Comparison of ENCODE assay signal across 27 cellular contexts in genomic region chr11:31150011-31150410, GRCh38.
DNase-seq lines count a peak whose midpoint lies in the region; ATAC-seq and TF ChIP-seq lines count a peak whose summit lies in the region.
"Had no signal": no experiment of that assay in that cellular context is flagged by ENCODE, and none has a peak within 500 bp of the region (broad histone marks: within the 10 kb centered on the region; RNA-seq: fewer than 3 reads in every experiment).

No MANE protein-coding gene starts in this region.

- H3K27ac ChIP-seq in A673 (ENCODE audit: low read depth, low read length, poor library complexity, severe bottlenecking) = peak overlapping the region; percentile 74
- H3K27ac ChIP-seq: 22Rv1; A549; BLaER1; BLaER1 treated with 17β-estradiol and CSF1 and Interleukin-3, amounts not matched to agents 10 nM and 100 nM; C4-2B had no signal

- TF ChIP-seq CTCF in A673 (conservative IDR thresholded peaks at IDR 0.05; ENCODE audit: low read depth, low read length) = no peak

- H3K27me3 ChIP-seq in A673 (replicated peaks; ENCODE audit: insufficient read depth, low read depth, low read length, poor library complexity) = no peaks in the 10 kb centered on the region
- H3K27me3 ChIP-seq: BE2C; BLaER1; BLaER1 treated with 17β-estradiol and CSF1 and Interleukin-3, amounts not matched to agents 10 nM and 100 nM had no signal

- DNase-seq in A673 (ENCODE audit: low spot score) = peak; percentile 93
- DNase-seq: 8988T; ACHN; AML-193; BE2C; C1 segment of cervical spinal cord; Caco-2; Calu3; CD4-positive, alpha-beta memory T cell; CD4-positive, alpha-beta T cell; CD4-positive, CD25-positive, alpha-beta regulatory T cell; CD8-positive, alpha-beta memory T cell; CD8-positive, alpha-beta T cell; COR-L47; DMS 273 treated with DMSO at 0.1 percent for 48 hours; DMS153; DMS53; DMS79; DMS79 treated with DMSO at 0.1 percent for 48 hours; DND-41; EL had no signal

- no peak for ATAC-seq in GM18907 (IDR thresholded peaks at IDR 0.05; ENCODE audit: unreplicated experiment)
- ATAC-seq: A549; CD8-positive, alpha-beta T cell had no signal

- peaks cover 34% of the 10 kb centered on the region for H3K4me1 ChIP-seq in A673 (ENCODE audit: insufficient read depth, low read length, poor library complexity, severe bottlenecking)
- H3K4me1 ChIP-seq: A549; BE2C; BLaER1; BLaER1 treated with 17β-estradiol and CSF1 and Interleukin-3, amounts not matched to agents 10 nM and 100 nM; Caco-2 had no signal

- no peaks in the 10 kb centered on the region for H3K36me3 ChIP-seq in A673 (ENCODE audit: insufficient read depth, low read length, poor library complexity, severe bottlenecking)
- H3K36me3 ChIP-seq: BE2C; BLaER1; BLaER1 treated with 17β-estradiol and CSF1 and Interleukin-3, amounts not matched to agents 10 nM and 100 nM had no signal

- POLR2A ChIA-PET in A673 (lab: Charles Lee; ENCODE audit: low non-redundant PET) = interaction anchor here (0.6 kb wide), 1 partner anchor 354 kb away, joined by 3 read pairs; no protein-coding TSS in a partner anchor

- peak overlapping the region; percentile 1 for H3K4me3 ChIP-seq in A673 (ENCODE audit: low read depth, low read length, poor library complexity, severe bottlenecking)
- H3K4me3 ChIP-seq: A549; BLaER1; BLaER1 treated with 17β-estradiol and CSF1 and Interleukin-3, amounts not matched to agents 10 nM and 100 nM had no signal

- CTCF ChIA-PET in A673 (lab: Charles Lee) = interaction anchor here (0.6 kb wide), 2 partner anchors 28 to 766 kb away, joined by 3 read pairs; no protein-coding TSS in a partner anchor

- intact Hi-C loops in A673 (cut with micrococcal nuclease; ENCODE audit: unreplicated experiment) = loop anchor here (5.0 kb wide), 1 partner anchor 667 kb away; no protein-coding TSS in a partner anchor

- BruUV-seq in A673 (replicated peaks; lab: Mats Ljungman, UMichigan) = no TSS peak

- peaks cover 6% of the 10 kb centered on the region for H3K9me3 ChIP-seq in A673 (ENCODE audit: low read depth, low read length, poor library complexity, severe bottlenecking)
- H3K9me3 ChIP-seq: A549, BE2C, Caco-2 had no signal
